In the genomic region with DNA sequence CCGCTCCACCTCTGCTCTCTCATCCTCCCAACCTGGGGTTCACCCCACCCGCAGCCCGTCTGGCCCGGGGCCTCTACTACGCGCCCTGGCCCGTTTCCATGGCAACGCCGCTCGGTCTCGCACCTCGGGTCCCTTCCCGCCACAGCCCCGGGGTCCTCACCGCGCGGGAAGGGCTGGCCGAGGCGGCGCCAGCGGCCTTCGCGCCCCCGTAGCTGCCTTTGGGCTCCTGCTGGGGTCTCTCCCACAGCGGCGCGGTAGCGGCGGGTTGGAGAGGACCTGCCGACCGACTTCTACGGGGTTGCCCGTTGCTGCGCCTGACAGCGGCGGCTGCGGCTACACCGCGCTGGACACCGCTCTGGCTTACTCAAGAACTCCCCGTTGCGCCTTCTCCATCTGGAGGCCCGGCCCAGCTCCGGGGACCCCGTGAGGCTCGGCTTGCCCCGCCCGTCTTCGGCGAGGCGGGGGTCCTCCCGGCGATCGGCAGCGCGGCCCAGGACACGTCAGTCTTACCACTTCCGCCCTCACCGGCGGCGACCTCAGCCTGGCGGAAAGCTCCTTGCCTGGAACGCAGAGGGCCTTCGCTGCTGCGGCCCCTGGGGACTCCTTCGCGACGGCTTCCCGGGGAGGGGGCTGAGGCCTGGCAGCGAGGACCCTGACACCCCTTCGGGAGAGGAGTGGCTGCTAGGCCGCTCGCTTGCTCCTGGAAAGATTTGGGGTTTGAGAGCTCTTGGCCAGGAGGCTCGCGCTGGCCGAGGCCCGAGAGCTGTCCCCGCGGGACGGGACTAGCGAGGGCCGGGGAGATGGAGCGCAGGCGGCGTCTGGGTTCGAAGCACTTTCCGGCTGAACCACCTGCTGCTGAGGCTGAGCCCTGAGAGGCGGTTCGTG, we compare ENCODE assay signal across 8 cellular contexts. TPM values are rescaled to one million over a fixed set of nuclear protein-coding genes. Genes with fewer than 3 reads are reported as not detected.
DNase-seq lines count a peak whose midpoint lies in the region; ATAC-seq and TF ChIP-seq lines count a peak whose summit lies in the region.

A gene with protein sequence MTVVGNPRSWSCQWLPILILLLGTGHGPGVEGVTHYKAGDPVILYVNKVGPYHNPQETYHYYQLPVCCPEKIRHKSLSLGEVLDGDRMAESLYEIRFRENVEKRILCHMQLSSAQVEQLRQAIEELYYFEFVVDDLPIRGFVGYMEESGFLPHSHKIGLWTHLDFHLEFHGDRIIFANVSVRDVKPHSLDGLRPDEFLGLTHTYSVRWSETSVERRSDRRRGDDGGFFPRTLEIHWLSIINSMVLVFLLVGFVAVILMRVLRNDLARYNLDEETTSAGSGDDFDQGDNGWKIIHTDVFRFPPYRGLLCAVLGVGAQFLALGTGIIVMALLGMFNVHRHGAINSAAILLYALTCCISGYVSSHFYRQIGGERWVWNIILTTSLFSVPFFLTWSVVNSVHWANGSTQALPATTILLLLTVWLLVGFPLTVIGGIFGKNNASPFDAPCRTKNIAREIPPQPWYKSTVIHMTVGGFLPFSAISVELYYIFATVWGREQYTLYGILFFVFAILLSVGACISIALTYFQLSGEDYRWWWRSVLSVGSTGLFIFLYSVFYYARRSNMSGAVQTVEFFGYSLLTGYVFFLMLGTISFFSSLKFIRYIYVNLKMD (minus strand): TSS at position 256 of the 885 bp plus-strand sequence. CDS start 422 bp downstream, outside the sequence.

- H3K27ac ChIP-seq in GM23338 (ENCODE audit: low read depth) (peak within 1 kb of the TSS; percentile 97), RWPE2 (ENCODE audit: poor library complexity, severe bottlenecking) (peak within 1 kb of the TSS; percentile 76), stomach (peak within 1 kb of the TSS; percentile 93 to 99 (median 98))

- H3K9me3 ChIP-seq in RWPE2 (ENCODE audit: severe bottlenecking), result no peaks in the 10 kb centered on the region
- no peaks in the 10 kb centered on the region for H3K9me3 ChIP-seq in stomach

- peaks cover 12% of the 10 kb centered on the region for H3K9me3 Mint-ChIP-seq in GM23338
- no peaks in the 10 kb centered on the region for H3K9me3 Mint-ChIP-seq in neural crest cell

- peak within 1 kb of the TSS; percentile 81 for H3K27ac Mint-ChIP-seq in GM23338
- peak within 1 kb of the TSS; percentile 98 for H3K27ac Mint-ChIP-seq in neural crest cell (ENCODE audit: unreplicated experiment)

- no peaks in the 10 kb centered on the region for H3K27me3 ChIP-seq in GM23338 (ENCODE audit: insufficient read depth)
- H3K27me3 ChIP-seq in RWPE2 (ENCODE audit: insufficient read depth, poor library complexity, severe bottlenecking), result no peaks in the 10 kb centered on the region
- no peaks in the 10 kb centered on the region for H3K27me3 ChIP-seq in stomach

- peaks cover 6% of the 10 kb centered on the region; the same call in 1 of the 2 replicates for H3K4me1 ChIP-seq in GM23338 (ENCODE audit: insufficient read depth)
- H3K4me1 ChIP-seq in RWPE2 (ENCODE audit: insufficient read depth, poor library complexity, severe bottlenecking), result peaks cover 9% of the 10 kb centered on the region
- H3K4me1 ChIP-seq in stomach, result peaks cover 24 to 68% (median 49%) of the 10 kb centered on the region in 4 donors

- no peaks in the 10 kb centered on the region for H3K9me2 ChIP-seq in GM23338 (ENCODE audit: insufficient read depth)

- DNase-seq in EL, result peak; percentile 85
- DNase-seq in GM23338 (ENCODE audit: low spot score), result peak; percentile 88
- DNase-seq in Kasumi-1 (lab: John Stamatoyannopoulos, UW), result peak; percentile 68 to 83
- DNase-seq in RWPE2 (ENCODE audit: low spot score), result peak; percentile 90
- peak; percentile 82 for DNase-seq in activated effector memory CD4-positive, alpha-beta T cell treated with Interleukin-2 at 50 U/mL for 16 hours
- peak; percentile 77 for DNase-seq in fibroblast of the conjunctiva (ENCODE audit: low read depth)
- peak; percentile 75 for DNase-seq in neural crest cell (ENCODE audit: low read depth, low spot score)
- peak; percentile 89 for DNase-seq in stomach

- 0 to 1% (median 1%) methylated on average over 43 to 89 of the region's 89 CpGs for WGBS in stomach, 5 donors

- peak within 1 kb of the TSS; percentile 91 for H3K4me3 Mint-ChIP-seq in GM23338
- H3K4me3 Mint-ChIP-seq in neural crest cell, result peak within 1 kb of the TSS; percentile 96

- H3K27me3 Mint-ChIP-seq in GM23338 (ENCODE audit: insufficient read depth, low read depth, poor library complexity), result peaks cover 14% of the 10 kb centered on the region
- H3K27me3 Mint-ChIP-seq in neural crest cell (ENCODE audit: low read depth), result no peaks in the 10 kb centered on the region

- peak in 2 of 4 donors; percentile 25 to 66 for TF ChIP-seq POLR2A in stomach (IDR thresholded peaks at IDR 0.05)

- TF ChIP-seq EP300 in stomach (IDR thresholded peaks at IDR 0.05), result no peak

- peak within 1 kb of the TSS; percentile 90 for H3K4me2 ChIP-seq in GM23338

- H3K36me3 ChIP-seq in GM23338 (ENCODE audit: insufficient read depth), result no peaks in the 10 kb centered on the region
- H3K36me3 ChIP-seq in RWPE2 (ENCODE audit: low read depth), result peaks cover 34% of the 10 kb centered on the region
- H3K36me3 ChIP-seq in stomach, result peaks cover 0 to 41% (median 36%) of the 10 kb centered on the region in 4 donors

- H3K36me3 Mint-ChIP-seq in GM23338 (ENCODE audit: low read depth), result peaks cover 52% of the 10 kb centered on the region
- H3K36me3 Mint-ChIP-seq in neural crest cell (ENCODE audit: low read depth), result peaks cover 26% of the 10 kb centered on the region

- H3K4me3 ChIP-seq in GM23338 (peak within 1 kb of the TSS; percentile 95), RWPE2 (ENCODE audit: severe bottlenecking) (peak within 1 kb of the TSS; percentile 92), stomach (peak within 1 kb of the TSS; percentile 84 to 99 (median 88))

- H3K79me2 ChIP-seq in GM23338 (replicated peaks; ENCODE audit: insufficient read depth), result 0 out of 2 replicates have a peak, but pooled peaks cover 6% of the 10 kb centered on the region

- TF ChIP-seq CTCF in GM23338 (conservative IDR thresholded peaks at IDR 0.05; ENCODE audit: low read depth in 2 of 2), result no peak
- no peak for TF ChIP-seq CTCF in RWPE2 (IDR thresholded peaks at IDR 0.05; ENCODE audit: poor library complexity, severe bottlenecking)
- no peak for TF ChIP-seq CTCF in neural crest cell (conservative IDR thresholded peaks at IDR 0.05)
- TF ChIP-seq CTCF in stomach (IDR thresholded peaks at IDR 0.05), result no peak

- peak within 1 kb of the TSS; percentile 90 for H2AFZ ChIP-seq in GM23338

- peak; percentile 90 for ATAC-seq in GM23338
- ATAC-seq in RWPE2 (ENCODE audit: low read depth), result peak; percentile 89

- H3K4me1 Mint-ChIP-seq in GM23338 (peaks cover 24% of the 10 kb centered on the region), neural crest cell (peaks cover 40% of the 10 kb centered on the region)

- H3F3A ChIP-seq in GM23338 (replicated peaks; ENCODE audit: low read depth), result peaks cover 18% of the 10 kb centered on the region

- no peaks in the 10 kb centered on the region; the same call in 1 of the 2 replicates for H4K20me1 ChIP-seq in GM23338 (replicated peaks; ENCODE audit: insufficient read depth)

- intact Hi-C loops in stomach (cut with DNase I; ENCODE audit: low total_unique reads), result no loop called here

TF ChIP-seq in GM23338, 12 proteins besides CTCF, POLR2A, EP300 and RAD21 (continues in another document):
- TF ChIP-seq POLR2AphosphoS5 (IDR thresholded peaks at IDR 0.05; ENCODE audit: low read depth) (peak; percentile 75), JUNB (IDR thresholded peaks at IDR 0.05; ENCODE audit: unreplicated experiment) (no peak), CREB1 (CRISPR knock-in tag; IDR thresholded peaks at IDR 0.05; ENCODE audit: low read depth) (peak; percentile 90), ZNF331 (CRISPR knock-in tag; IDR thresholded peaks at IDR 0.05; ENCODE audit: low read depth) (no peak), STAT1 (IDR thresholded peaks at IDR 0.05; ENCODE audit: unreplicated experiment) (no peak), ZNF114 (CRISPR knock-in tag; IDR thresholded peaks at IDR 0.05) (no peak)
- TF ChIP-seq, protein P1, sequence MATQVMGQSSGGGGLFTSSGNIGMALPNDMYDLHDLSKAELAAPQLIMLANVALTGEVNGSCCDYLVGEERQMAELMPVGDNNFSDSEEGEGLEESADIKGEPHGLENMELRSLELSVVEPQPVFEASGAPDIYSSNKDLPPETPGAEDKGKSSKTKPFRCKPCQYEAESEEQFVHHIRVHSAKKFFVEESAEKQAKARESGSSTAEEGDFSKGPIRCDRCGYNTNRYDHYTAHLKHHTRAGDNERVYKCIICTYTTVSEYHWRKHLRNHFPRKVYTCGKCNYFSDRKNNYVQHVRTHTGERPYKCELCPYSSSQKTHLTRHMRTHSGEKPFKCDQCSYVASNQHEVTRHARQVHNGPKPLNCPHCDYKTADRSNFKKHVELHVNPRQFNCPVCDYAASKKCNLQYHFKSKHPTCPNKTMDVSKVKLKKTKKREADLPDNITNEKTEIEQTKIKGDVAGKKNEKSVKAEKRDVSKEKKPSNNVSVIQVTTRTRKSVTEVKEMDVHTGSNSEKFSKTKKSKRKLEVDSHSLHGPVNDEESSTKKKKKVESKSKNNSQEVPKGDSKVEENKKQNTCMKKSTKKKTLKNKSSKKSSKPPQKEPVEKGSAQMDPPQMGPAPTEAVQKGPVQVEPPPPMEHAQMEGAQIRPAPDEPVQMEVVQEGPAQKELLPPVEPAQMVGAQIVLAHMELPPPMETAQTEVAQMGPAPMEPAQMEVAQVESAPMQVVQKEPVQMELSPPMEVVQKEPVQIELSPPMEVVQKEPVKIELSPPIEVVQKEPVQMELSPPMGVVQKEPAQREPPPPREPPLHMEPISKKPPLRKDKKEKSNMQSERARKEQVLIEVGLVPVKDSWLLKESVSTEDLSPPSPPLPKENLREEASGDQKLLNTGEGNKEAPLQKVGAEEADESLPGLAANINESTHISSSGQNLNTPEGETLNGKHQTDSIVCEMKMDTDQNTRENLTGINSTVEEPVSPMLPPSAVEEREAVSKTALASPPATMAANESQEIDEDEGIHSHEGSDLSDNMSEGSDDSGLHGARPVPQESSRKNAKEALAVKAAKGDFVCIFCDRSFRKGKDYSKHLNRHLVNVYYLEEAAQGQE (IDR thresholded peaks at IDR 0.05; ENCODE audit: unreplicated experiment), result no peak
- TF ChIP-seq, protein P2, sequence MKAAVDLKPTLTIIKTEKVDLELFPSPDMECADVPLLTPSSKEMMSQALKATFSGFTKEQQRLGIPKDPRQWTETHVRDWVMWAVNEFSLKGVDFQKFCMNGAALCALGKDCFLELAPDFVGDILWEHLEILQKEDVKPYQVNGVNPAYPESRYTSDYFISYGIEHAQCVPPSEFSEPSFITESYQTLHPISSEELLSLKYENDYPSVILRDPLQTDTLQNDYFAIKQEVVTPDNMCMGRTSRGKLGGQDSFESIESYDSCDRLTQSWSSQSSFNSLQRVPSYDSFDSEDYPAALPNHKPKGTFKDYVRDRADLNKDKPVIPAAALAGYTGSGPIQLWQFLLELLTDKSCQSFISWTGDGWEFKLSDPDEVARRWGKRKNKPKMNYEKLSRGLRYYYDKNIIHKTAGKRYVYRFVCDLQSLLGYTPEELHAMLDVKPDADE (IDR thresholded peaks at IDR 0.05), result peak; percentile 82

RNA-seq across cellular contexts. Expression of the gene that starts here (rescaled TPM):
- total RNA-seq in GM23338 (2014; rRNA removed; shearing (Covaris generic)), result 25.6 and 27.5 TPM in 2 replicates
- 10.7 and 12.6 TPM in 2 replicates for polyA plus RNA-seq in GM23338 (2016; fragmentation: Nextera tagmentation; extraction: Ambion mirVana)
- 45.6 and 47.4 TPM in 2 replicates for total RNA-seq in neural crest cell
- 10 to 100 TPM in 4 of 5 donors, 1 to 10 TPM in 1; 6.4 to 79.7 (median 31.6) TPM for total RNA-seq in stomach
- 10 to 100 TPM; 14.6 to 28.2 (median 14.7) TPM for polyA plus RNA-seq in stomach

Comparison
In these comparisons a context has a peak if more than half of its experiments do, and no peak if none do; other contexts are left out.
1. Peak in every context shown above with its lines: DNase-seq, ATAC-seq, H3K4me3 ChIP-seq and H3K27ac ChIP-seq.